ENCODE assay signal across 8 cellular contexts in the genomic region with DNA sequence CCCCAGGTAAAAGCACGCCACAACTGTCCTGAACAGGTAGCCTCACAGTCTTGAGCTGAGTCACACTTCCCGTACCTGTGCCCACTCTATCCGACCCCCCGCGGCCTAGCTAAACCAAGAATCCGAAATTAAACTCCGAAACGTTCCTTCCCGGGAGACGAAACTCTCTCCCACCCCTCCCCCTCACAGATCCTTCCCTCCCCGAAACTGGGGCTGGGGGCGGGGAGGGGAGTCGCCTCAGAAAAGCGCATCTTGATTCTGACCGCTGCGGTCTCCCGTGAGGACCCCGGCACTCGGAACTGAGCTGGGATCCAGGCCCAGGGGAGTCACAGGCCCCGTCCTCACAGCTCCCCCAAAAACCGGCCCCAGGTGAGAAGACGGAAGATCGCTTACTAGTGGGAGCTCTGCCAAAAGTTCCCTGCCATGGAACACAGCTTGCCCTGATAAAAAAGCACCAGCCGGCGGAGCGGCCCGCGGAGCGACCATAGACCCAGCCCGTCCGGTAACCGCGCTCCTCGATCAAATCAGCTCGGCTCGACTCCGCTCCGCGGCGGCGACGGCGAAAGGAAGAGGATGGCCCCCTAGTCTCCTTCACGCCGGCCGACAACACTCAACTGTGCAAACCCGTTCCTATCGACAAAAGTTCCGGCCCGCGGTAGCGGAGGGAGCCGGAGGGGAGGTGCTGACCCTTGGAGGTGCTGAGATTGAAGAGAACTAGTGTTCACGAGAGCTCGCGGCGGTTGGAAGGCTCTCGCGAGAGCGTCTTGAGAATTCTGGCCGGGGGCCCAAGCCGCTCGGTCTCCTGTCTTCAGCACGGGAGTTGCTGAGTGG. TPM values are rescaled to one million over a fixed set of nuclear protein-coding genes. Genes with fewer than 3 reads are reported as not detected.
DNase-seq lines count a peak whose midpoint lies in the region; ATAC-seq, FAIRE-seq and TF ChIP-seq lines count a peak whose summit lies in the region.

A gene with protein sequence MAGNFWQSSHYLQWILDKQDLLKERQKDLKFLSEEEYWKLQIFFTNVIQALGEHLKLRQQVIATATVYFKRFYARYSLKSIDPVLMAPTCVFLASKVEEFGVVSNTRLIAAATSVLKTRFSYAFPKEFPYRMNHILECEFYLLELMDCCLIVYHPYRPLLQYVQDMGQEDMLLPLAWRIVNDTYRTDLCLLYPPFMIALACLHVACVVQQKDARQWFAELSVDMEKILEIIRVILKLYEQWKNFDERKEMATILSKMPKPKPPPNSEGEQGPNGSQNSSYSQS (minus strand): TSS at position 558 of the 831 bp plus-strand sequence. CDS start 133 bp downstream, at position 425.

- H4K20me1 ChIP-seq in smooth muscle cell (ENCODE audit: low read depth): peaks cover 47% of the 10 kb centered on the region

- H3F3A ChIP-seq in smooth muscle cell (ENCODE audit: low read depth): no peaks in the 10 kb centered on the region

- WGBS in smooth muscle cell (ENCODE audit: low lambda C conversion rate): 1% methylated on average over 61 of the region's 64 CpGs

- no peaks in the 10 kb centered on the region for H3K36me3 ChIP-seq in A673 (ENCODE audit: insufficient read depth, low read length, poor library complexity, severe bottlenecking)
- no peaks in the 10 kb centered on the region for H3K36me3 ChIP-seq in bronchial epithelial cell (ENCODE audit: control insufficient read depth, insufficient read depth, low read length)
- H3K36me3 ChIP-seq in smooth muscle cell (ENCODE audit: low read depth): no peaks in the 10 kb centered on the region

- TF ChIP-seq CTCF in A673 (conservative IDR thresholded peaks at IDR 0.05; ENCODE audit: low read depth, low read length) (no peak), WI38 (IDR thresholded peaks at IDR 0.05; ENCODE audit: low read depth, low read length) (no peak), bronchial epithelial cell (IDR thresholded peaks at IDR 0.05; ENCODE audit: insufficient read depth, low read length, severe bottlenecking) (no peak), smooth muscle cell (IDR thresholded peaks at IDR 0.05; ENCODE audit: borderline replicate concordance, insufficient read depth, poor library complexity, severe bottlenecking) (no peak)

- H3K4me1 ChIP-seq in A673 (ENCODE audit: insufficient read depth, low read length, poor library complexity, severe bottlenecking) (peaks cover 22% of the 10 kb centered on the region), smooth muscle cell (ENCODE audit: low read depth) (peaks cover 15% of the 10 kb centered on the region)

- ATAC-seq in GM18867 (IDR thresholded peaks at IDR 0.05; ENCODE audit: unreplicated experiment) (peak; percentile 97), HG03103 (IDR thresholded peaks at IDR 0.05; ENCODE audit: low read depth, unreplicated experiment) (peak; percentile 99)

- H3K27ac ChIP-seq in A673 (ENCODE audit: low read depth, low read length, poor library complexity, severe bottlenecking): peak within 1 kb of the TSS; percentile 89
- peak within 1 kb of the TSS; percentile 82 for H3K27ac ChIP-seq in smooth muscle cell (ENCODE audit: low read depth)

- POLR2A ChIA-PET in A673 (lab: Charles Lee; ENCODE audit: low non-redundant PET): interaction anchor here (0.5 kb wide), 2 partner anchors 37 to 182 kb away, joined by 3 to 4 read pairs; no protein-coding TSS in a partner anchor

- H2AFZ ChIP-seq in smooth muscle cell (ENCODE audit: low read depth): peak within 1 kb of the TSS; percentile 97

- BruUV-seq in A673 (replicated peaks; lab: Mats Ljungman, UMichigan): no TSS peak

- DNase-seq in A673 (ENCODE audit: low spot score) (peak; percentile 98), NCI-H2196 (lab: John Stamatoyannopoulos, UW; ENCODE audit: unreplicated experiment) (peak; percentile 96), bronchial epithelial cell (ENCODE audit: low read depth) (peak; percentile 87), iPS-NIHi7 (ENCODE audit: extremely low spot score) (peak; percentile 94), smooth muscle cell (lab: John Stamatoyannopoulos, UW; ENCODE audit: unreplicated experiment) (peak; percentile 80)

- H3K4me2 ChIP-seq in smooth muscle cell: peak within 1 kb of the TSS; percentile 100

- H3K9ac ChIP-seq in smooth muscle cell (ENCODE audit: low read depth): peak within 1 kb of the TSS; percentile 97

- H3K79me2 ChIP-seq in smooth muscle cell (ENCODE audit: low read depth): peaks cover 51% of the 10 kb centered on the region

- intact Hi-C loops in A673 (cut with micrococcal nuclease; ENCODE audit: unreplicated experiment): loop anchor here (2.0 kb wide), 1 partner anchor 48 kb away; no protein-coding TSS in a partner anchor

- H3K27me3 ChIP-seq in A673 (replicated peaks; ENCODE audit: insufficient read depth, low read depth, low read length, poor library complexity) (no peaks in the 10 kb centered on the region), bronchial epithelial cell (ENCODE audit: control insufficient read depth, insufficient read depth, low read length) (no peaks in the 10 kb centered on the region), smooth muscle cell (ENCODE audit: low read depth) (peaks cover 3% of the 10 kb centered on the region)

- no peak for FAIRE-seq in bronchial epithelial cell (lab: Jason Lieb, UNC)

- CTCF ChIA-PET in A673 (lab: Charles Lee): no interaction called here

- H3K9me3 ChIP-seq in A673 (ENCODE audit: low read depth, low read length, poor library complexity, severe bottlenecking) (no peaks in the 10 kb centered on the region), smooth muscle cell (replicated peaks; ENCODE audit: low read depth) (no peaks in the 10 kb centered on the region)

- peak within 1 kb of the TSS; percentile 79 for H3K4me3 ChIP-seq in A673 (ENCODE audit: low read depth, low read length, poor library complexity, severe bottlenecking)
- H3K4me3 ChIP-seq in WI38 (ENCODE audit: low read depth, low read length): peak within 1 kb of the TSS; percentile 81
- H3K4me3 ChIP-seq in bronchial epithelial cell (ENCODE audit: low read depth, low read length): peak within 1 kb of the TSS; percentile 97
- H3K4me3 ChIP-seq in smooth muscle cell: peak within 1 kb of the TSS; percentile 95

RNA-seq across cellular contexts. Expression of the gene that starts here (rescaled TPM):
- total RNA-seq in A673 (2021) (90.2 and 99.1 TPM in 2 replicates), bronchial epithelial cell (94.8 and 95.5 TPM in 2 replicates), smooth muscle cell (67.7 and 111 TPM in 2 replicates)
- 53.8 and 57.8 TPM in 2 replicates for polyA plus RNA-seq in smooth muscle cell

Comparison
In these comparisons a context has a peak if more than half of its experiments do, and no peak if none do; other contexts are left out.
1. Peak in every context shown above with its lines: DNase-seq, ATAC-seq, H3K4me3 ChIP-seq and H3K27ac ChIP-seq.